In genomic region chr12:1994429-1995143, GRCh38 we compare ENCODE assay signal across 16 cellular contexts. TPM values are rescaled to one million over a fixed set of nuclear protein-coding genes. Genes with fewer than 3 reads are reported as not detected.
DNase-seq lines count a peak whose midpoint lies in the region; ATAC-seq, FAIRE-seq and TF ChIP-seq lines count a peak whose summit lies in the region.
"Had no signal": no experiment of that assay in that cellular context is flagged by ENCODE, and none has a peak within 500 bp of the region (broad histone marks: within the 10 kb centered on the region; RNA-seq: fewer than 3 reads in every experiment).

No MANE protein-coding gene starts in this region.

- peaks cover 36 to 51% (median 43%) of the 10 kb centered on the region in 4 donors for H3K4me1 Mint-ChIP-seq in CD4-positive, alpha-beta memory T cell
- H3K4me1 Mint-ChIP-seq in endothelial cell (ENCODE audit: unreplicated experiment), result peaks cover 5% of the 10 kb centered on the region

- no peaks in the 10 kb centered on the region for H3K9me3 Mint-ChIP-seq in CD4-positive, alpha-beta memory T cell
- no peaks in the 10 kb centered on the region for H3K9me3 Mint-ChIP-seq in endothelial cell (ENCODE audit: unreplicated experiment)
- H3K9me3 Mint-ChIP-seq: stimulated activated naive B cell treated with anti-CD40 and anti-IgM and Interleukin-4, amounts not matched to agents 10 μg/mL and 1 μg/mL and 100 μg/mL, for 72 hours had no signal

- H3K23me2 ChIP-seq in H1 (ENCODE audit: low read depth, low read length), result no peaks in the 10 kb centered on the region

- H3K79me2 ChIP-seq in H1 (ENCODE audit: control insufficient read depth in 1 of 2, insufficient read depth in 2 of 2, low read length in 2 of 2), result peaks cover 0 to 17% of the 10 kb centered on the region in 2 experiments; a peak in 2 of 4 replicates

- no peak overlapping the region for H3K4me3 ChIP-seq in CD4-positive, alpha-beta memory T cell (ENCODE audit: low read length in 2 of 2)
- H3K4me3 ChIP-seq in NT2/D1 (ENCODE audit: insufficient read length, low read depth) (no peak overlapping the region), H1 (ENCODE audit: extremely low read depth in 1 of 4, insufficient read depth in 2 of 4, low read depth in 3 of 4, low read length in 4 of 4) (peak overlapping the region in 1 of 4 experiments; percentile 41; a peak in 2 of 8 replicates), neutrophil (ENCODE audit: low read depth in 1 of 2, low read length in 1 of 2) (no peak overlapping the region)
- H3K4me3 ChIP-seq: heart left ventricle, ovary had no signal

- no peak overlapping the region for H2BK5ac ChIP-seq in H1 (ENCODE audit: low read depth, low read length)

- no peak overlapping the region for H3K9ac ChIP-seq in NT2/D1 (ENCODE audit: insufficient read length, low read depth)
- no peak overlapping the region for H3K9ac ChIP-seq in H1 (replicated peaks in 1 of 4; ENCODE audit: extremely low read depth in 1 of 4, low read depth in 3 of 4, low read length in 3 of 4)

- no peak overlapping the region for H2BK20ac ChIP-seq in H1 (ENCODE audit: low read length)

- 13% methylated on average over 1 of the region's 1 CpG; no CpG with 5 or more reads in 1 of the 2 experiments for WGBS in H1 (ENCODE audit: extremely low coverage in 1 of 2, insufficient coverage in 1 of 2, insufficient read length in 1 of 2, insufficient replicate concordance in 2 of 2, low coverage in 1 of 2, low lambda C conversion rate in 2 of 2, missing lambda C conversion rate in 1 of 2), 2 experiments

- H3K27me3 Mint-ChIP-seq in CD4-positive, alpha-beta memory T cell, result no peaks in the 10 kb centered on the region
- peaks cover 2% of the 10 kb centered on the region for H3K27me3 Mint-ChIP-seq in endothelial cell (ENCODE audit: unreplicated experiment)
- H3K27me3 Mint-ChIP-seq: stimulated activated naive B cell treated with anti-CD40 and anti-IgM and Interleukin-4, amounts not matched to agents 10 μg/mL and 1 μg/mL and 100 μg/mL, for 72 hours had no signal

- H3K23ac ChIP-seq in H1 (ENCODE audit: insufficient read length), result no peak overlapping the region

- no peak overlapping the region for H2AK5ac ChIP-seq in H1 (ENCODE audit: low read depth, low read length)

- no peaks in the 10 kb centered on the region for H3K27me3 ChIP-seq in CD4-positive, alpha-beta memory T cell (ENCODE audit: insufficient read depth, low read length)
- no peaks in the 10 kb centered on the region for H3K27me3 ChIP-seq in NT2/D1 (ENCODE audit: insufficient read depth, insufficient read length)
- no peaks in the 10 kb centered on the region for H3K27me3 ChIP-seq in H1 (replicated peaks in 1 of 4; ENCODE audit: control insufficient read depth in 3 of 4, extremely low read depth in 1 of 4, insufficient read depth in 3 of 4, low read length in 3 of 4)
- no peaks in the 10 kb centered on the region for H3K27me3 ChIP-seq in neutrophil
- H3K27me3 ChIP-seq: brain microvascular endothelial cell, heart left ventricle, ovary had no signal

- H3K27ac ChIP-seq in CD4-positive, alpha-beta memory T cell (ENCODE audit: low read depth, low read length), result peak overlapping the region; percentile 20
- no peak overlapping the region for H3K27ac ChIP-seq in H1 (ENCODE audit: low read depth, low read length)
- H3K27ac ChIP-seq in neutrophil, result peak overlapping the region; percentile 63
- H3K27ac ChIP-seq: brain microvascular endothelial cell, ovary had no signal

- H3K27ac Mint-ChIP-seq in CD4-positive, alpha-beta memory T cell, result peak overlapping the region; percentile 83 to 95 (median 90)
- H3K27ac Mint-ChIP-seq in endothelial cell (ENCODE audit: unreplicated experiment), result no peak overlapping the region
- H3K27ac Mint-ChIP-seq: stimulated activated naive B cell treated with anti-CD40 and anti-IgM and Interleukin-4, amounts not matched to agents 10 μg/mL and 1 μg/mL and 100 μg/mL, for 72 hours had no signal

- no peak for DNase-seq in CD4-positive, alpha-beta memory T cell
- DNase-seq in NT2/D1 (ENCODE audit: low read depth, low spot score), result peak; percentile 84
- DNase-seq in H1 (ENCODE audit: low read depth in 1 of 2, low spot score in 2 of 2), result no peak
- no peak for DNase-seq in H54 (ENCODE audit: insufficient read length, low spot score)
- DNase-seq in endothelial cell (ENCODE audit: low spot score), result no peak
- no peak for DNase-seq in NOMO-1 treated with dmso at 0.1 percent for 144 hours (lab: John Stamatoyannopoulos, UW; ENCODE audit: unreplicated experiment)
- DNase-seq: activated CD4-positive, alpha-beta T cell treated with anti-CD3 and anti-CD28 coated beads for 48 hours; activated effector memory CD4-positive, alpha-beta T cell treated with anti-CD3 and anti-CD28 coated beads, Interleukin-2, amount 50 U/mL, for 16 hours; brain microvascular endothelial cell; heart left ventricle; NCI-H2171; ovary; stimulated activated naive B cell treated with anti-CD40 and anti-IgM and Interleukin-4, amounts not matched to agents 10 μg/mL and 1 μg/mL and 100 μg/mL, for 72 hours had no signal

- H4K20me1 ChIP-seq in H1 (replicated peaks in 1 of 2; ENCODE audit: control insufficient read depth in 1 of 2, insufficient read depth in 2 of 2, low read length in 2 of 2), result no peaks in the 10 kb centered on the region

- peak overlapping the region; percentile 68 for H4K5ac ChIP-seq in H1 (ENCODE audit: insufficient read length, low read depth, low read length)

- H3K4me1 ChIP-seq in CD4-positive, alpha-beta memory T cell (ENCODE audit: insufficient read depth, low read length), result peaks cover 38% of the 10 kb centered on the region
- H3K4me1 ChIP-seq in NT2/D1 (ENCODE audit: insufficient read depth, insufficient read length) (peaks cover 5% of the 10 kb centered on the region), H1 (replicated peaks in 1 of 4; ENCODE audit: control insufficient read depth in 3 of 4, insufficient read depth in 4 of 4, low read length in 3 of 4) (peaks cover 0 to 18% (median 9%) of the 10 kb centered on the region in 4 experiments; a peak in 5 of 7 replicates), neutrophil (ENCODE audit: control insufficient read depth in 1 of 2, insufficient read depth in 1 of 2, low read depth in 1 of 2, low read length in 1 of 2) (peaks cover 17 to 24% of the 10 kb centered on the region in 2 experiments)

- no peak for TF ChIP-seq RAD21 in H1 (IDR thresholded peaks at IDR 0.05 in 1 of 2, conservative IDR thresholded peaks at IDR 0.05 in 1 of 2; ENCODE audit: low read depth in 2 of 2, low read length in 2 of 2)

- peak overlapping the region in 3 of 8 donors; percentile 26 to 77 (median 37) for H3K4me3 Mint-ChIP-seq in CD4-positive, alpha-beta memory T cell
- H3K4me3 Mint-ChIP-seq in endothelial cell (ENCODE audit: unreplicated experiment), result no peak overlapping the region
- H3K4me3 Mint-ChIP-seq: stimulated activated naive B cell treated with anti-CD40 and anti-IgM and Interleukin-4, amounts not matched to agents 10 μg/mL and 1 μg/mL and 100 μg/mL, for 72 hours had no signal

- no peaks in the 10 kb centered on the region for H3K9me3 ChIP-seq in CD4-positive, alpha-beta memory T cell (ENCODE audit: control insufficient read depth in 1 of 2, low read length in 2 of 2)
- no peaks in the 10 kb centered on the region for H3K9me3 ChIP-seq in NT2/D1 (ENCODE audit: insufficient read depth, low read length)
- no peaks in the 10 kb centered on the region for H3K9me3 ChIP-seq in H1 (ENCODE audit: insufficient read depth in 2 of 2, low read depth in 1 of 2, low read length in 1 of 2)
- H3K9me3 ChIP-seq in neutrophil, result no peaks in the 10 kb centered on the region
- H3K9me3 ChIP-seq: heart left ventricle, ovary had no signal

- FAIRE-seq in H1 (lab: Jason Lieb, UNC) (peak; percentile 13), H54 (lab: Jason Lieb, UNC) (no peak)

- TF ChIP-seq EP300 in H1 (IDR thresholded peaks at IDR 0.05; ENCODE audit: borderline replicate concordance in 1 of 2, low read depth in 2 of 2, low read length in 2 of 2), result no peak

- no peaks in the 10 kb centered on the region for H3K36me3 ChIP-seq in CD4-positive, alpha-beta memory T cell (ENCODE audit: insufficient read depth, low read length)
- H3K36me3 ChIP-seq in NT2/D1 (ENCODE audit: insufficient read depth, insufficient read length, low read length) (peaks cover 66% of the 10 kb centered on the region), H1 (ENCODE audit: control insufficient read depth in 2 of 4, insufficient read depth in 4 of 4, low read length in 3 of 4) (peaks cover 0 to 32% (median under 1%) of the 10 kb centered on the region in 4 experiments; a peak in 3 of 8 replicates), neutrophil (no peaks in the 10 kb centered on the region)
- H3K36me3 ChIP-seq: ovary had no signal

- no peaks in the 10 kb centered on the region for H3K79me1 ChIP-seq in H1 (ENCODE audit: low read depth, low read length)

- H3K4me2 ChIP-seq in H1 (ENCODE audit: insufficient read depth in 1 of 2, low read depth in 2 of 2, low read length in 2 of 2), result peak overlapping the region; percentile 50 to 53

- POLR2A ChIA-PET in CD4-positive, alpha-beta memory T cell (lab: Charles Lee; ENCODE audit: partially characterized antibody), result interaction anchor here (0.8 to 1.7 kb wide), 10 partner anchors 9 to 333 kb away, joined by 3 to 22 read pairs (median 4); partner anchors contain the start of gene DCP1B
- POLR2A ChIA-PET in H1 (lab: Charles Lee; ENCODE audit: partially characterized antibody), result interaction anchor here (0.6 to 2.2 kb wide), 3 partner anchors 9 to 1423 kb away, joined by 3 to 10 read pairs (median 3); partner anchors contain the start of gene DCP1B

- TF ChIP-seq POLR2A in H1 (IDR thresholded peaks at IDR 0.05; ENCODE audit: control extremely low read depth in 1 of 2, low read depth in 2 of 2, low read length in 2 of 2) (no peak), H54 (IDR thresholded peaks at IDR 0.05; ENCODE audit: low read depth, low read length) (no peak)

- intact Hi-C loops in CD4-positive, alpha-beta memory T cell (cut with micrococcal nuclease), result no loop called here

- no peak for TF ChIP-seq CTCF in H1 (IDR thresholded peaks at IDR 0.05; ENCODE audit: control extremely low read depth in 1 of 3, insufficient read depth in 1 of 3, low read depth in 1 of 3, low read length in 3 of 3)
- no peak for TF ChIP-seq CTCF in neutrophil (IDR thresholded peaks at IDR 0.05)
- no peak for TF ChIP-seq CTCF in endothelial cell (IDR thresholded peaks at IDR 0.05; ENCODE audit: unreplicated experiment)

- no peak overlapping the region for H3K56ac ChIP-seq in H1 (replicated peaks; ENCODE audit: insufficient read length, low read depth, low read length)

- no peak overlapping the region for H4K91ac ChIP-seq in H1 (replicated peaks; ENCODE audit: insufficient read length, low read length)

- CTCF ChIA-PET in CD4-positive, alpha-beta memory T cell (lab: Charles Lee; ENCODE audit: partially characterized antibody), result interaction anchor here (1.1 to 1.9 kb wide), 4 partner anchors 15 to 339 kb away, joined by 4 to 13 read pairs (median 6); no protein-coding TSS in a partner anchor
- CTCF ChIA-PET in H1 (lab: Charles Lee; ENCODE audit: partially characterized antibody), result interaction anchor here (0.7 to 6.1 kb wide), 4 partner anchors 9 to 288 kb away, joined by 3 to 43 read pairs (median 4); partner anchors contain the start of gene DCP1B

- no peak overlapping the region for H3K18ac ChIP-seq in H1 (ENCODE audit: extremely low read depth, low read length)

- no peak overlapping the region for H3K4ac ChIP-seq in H1 (replicated peaks; ENCODE audit: insufficient read length, low read depth, low read length)

- no peak overlapping the region for H3K14ac ChIP-seq in H1 (ENCODE audit: insufficient read length)

- peaks cover 55 to 56% of the 10 kb centered on the region in 2 donors for H3K36me3 Mint-ChIP-seq in CD4-positive, alpha-beta memory T cell
- peaks cover 13% of the 10 kb centered on the region for H3K36me3 Mint-ChIP-seq in endothelial cell (ENCODE audit: low read depth, unreplicated experiment)

- H4K8ac ChIP-seq in H1 (ENCODE audit: extremely low read depth, insufficient read depth, low read length), result no peak overlapping the region

- no peak overlapping the region for H2AFZ ChIP-seq in H1 (ENCODE audit: low read length)

- H2BK12ac ChIP-seq in H1 (ENCODE audit: low read depth, low read length), result no peak overlapping the region

- no peak overlapping the region for H2BK15ac ChIP-seq in H1 (ENCODE audit: low read length)

- no peak for ATAC-seq in HG03565 (IDR thresholded peaks at IDR 0.05; ENCODE audit: unreplicated experiment)
- ATAC-seq: HCT116 had no signal

- H2BK120ac ChIP-seq in H1 (replicated peaks; ENCODE audit: low read depth, low read length), result no peak overlapping the region

RNA-seq across cellular contexts. Expression of gene DCP1B, which starts 9.7 kb away (rescaled TPM):
- 10 to 100 TPM; 25.5 to 26.9 TPM for total RNA-seq in CD4-positive, alpha-beta memory T cell
- 10 to 100 TPM; 16.2 to 29.2 TPM for polyA plus RNA-seq in CD4-positive, alpha-beta memory T cell
- total RNA-seq in H1 (2021; fragmentation: NEBNext Ultra II Directional; extraction: Animal tissue kit (Norgen Biotek cat#: 25700)), result 14.8 and 16.3 TPM in 2 replicates
- polyA plus RNA-seq in H1 (2011; rRNA removed), result 29.0 and 29.7 TPM in 2 replicates
- 33.5 TPM for polyA plus RNA-seq in H1 (2011; cell fraction: cytosol; rRNA removed)
- polyA plus RNA-seq in H1 (2011; cell fraction: nucleus; rRNA removed), result 29.8 TPM
- 14.9 to 17.6 TPM (median 15.5 TPM) in 4 replicates for polyA plus RNA-seq in H1 (2012, experiment 1 of 2)
- 10.2 TPM for polyA plus RNA-seq in H1 (2012, experiment 2 of 2)
- 19.3 TPM for polyA plus RNA-seq in H1 (2013, experiment 1 of 2)
- 19.3 TPM for polyA plus RNA-seq in H1 (2013, experiment 2 of 2)
- 26.3 and 31.5 TPM in 2 replicates for polyA minus RNA-seq in H1 (2011; rRNA and poly(A)+ RNA removed)
- polyA minus RNA-seq in H1 (2011; cell fraction: cytosol; rRNA and poly(A)+ RNA removed), result 10.4 TPM
- polyA minus RNA-seq in H1 (2011; cell fraction: nucleus; rRNA and poly(A)+ RNA removed), result 28.8 TPM
- total RNA-seq in endothelial cell (ENCODE audit: unreplicated experiment), result 13.6 TPM

RNA-seq across cellular contexts. Expression of gene CACNA1C, which starts 58.2 kb away (rescaled TPM):
- total RNA-seq in CD4-positive, alpha-beta memory T cell, result under 1 TPM; 0.06 to 0.08 TPM
- polyA plus RNA-seq in CD4-positive, alpha-beta memory T cell, result under 1 TPM; 0.05 to 0.21 TPM
- 1.3 and 1.9 TPM in 2 replicates for total RNA-seq in H1 (2021; fragmentation: NEBNext Ultra II Directional; extraction: Animal tissue kit (Norgen Biotek cat#: 25700))
- polyA plus RNA-seq in H1 (2011; rRNA removed), result 0.97 and 1.3 TPM in 2 replicates
- polyA plus RNA-seq in H1 (2011; cell fraction: cytosol; rRNA removed), result 0.88 TPM
- polyA plus RNA-seq in H1 (2011; cell fraction: nucleus; rRNA removed), result 5.2 TPM
- 0.82 to 1.8 TPM (median 1.4 TPM) in 4 replicates for polyA plus RNA-seq in H1 (2012, experiment 1 of 2)
- 0.55 TPM for polyA plus RNA-seq in H1 (2012, experiment 2 of 2)
- polyA plus RNA-seq in H1 (2013, experiment 1 of 2), result 1.4 TPM
- polyA plus RNA-seq in H1 (2013, experiment 2 of 2), result 1.2 TPM
- polyA minus RNA-seq in H1 (2011; rRNA and poly(A)+ RNA removed), result 3.5 and 4.4 TPM in 2 replicates
- 1.8 TPM for polyA minus RNA-seq in H1 (2011; cell fraction: cytosol; rRNA and poly(A)+ RNA removed)
- polyA minus RNA-seq in H1 (2011; cell fraction: nucleus; rRNA and poly(A)+ RNA removed), result 6.9 TPM
- 11.1 TPM for total RNA-seq in endothelial cell (ENCODE audit: unreplicated experiment)
